ENCODE assay signal across 13 cellular contexts in genomic region chr7:47525066-47525623, GRCh38.
"Had no signal": no experiment of that assay in that cellular context is flagged by ENCODE, and none has a peak within 500 bp of the region (broad histone marks: within the 10 kb centered on the region; RNA-seq: fewer than 3 reads in every experiment).

No MANE protein-coding gene starts in this region.

- H3K27ac ChIP-seq: heart left ventricle, thyroid gland had no signal

- H3K27me3 ChIP-seq: heart left ventricle, thyroid gland had no signal

- ATAC-seq: esophagus mucosa; heart left ventricle; left lobe of liver; natural killer cell treated with Interleukin-12 subunit alpha and Interleukin-12 subunit beta and Interleukin-15 and Interleukin-18, amount 100 ng/mL, for 72 hours; right cardiac atrium had no signal

- H3K9me3 ChIP-seq: heart left ventricle, thyroid gland had no signal

- H3K27ac Mint-ChIP-seq: natural killer cell treated with Interleukin-12 subunit alpha and Interleukin-12 subunit beta and Interleukin-15 and Interleukin-18, amount 100 ng/mL, for 72 hours had no signal

- H3K4me3 ChIP-seq: heart left ventricle, thyroid gland had no signal

- H3K4me1 Mint-ChIP-seq: central memory CD8-positive, alpha-beta T cell had no signal

- H3K9me3 Mint-ChIP-seq: central memory CD8-positive, alpha-beta T cell; natural killer cell treated with Interleukin-12 subunit alpha and Interleukin-12 subunit beta and Interleukin-15 and Interleukin-18, amount 100 ng/mL, for 72 hours had no signal

- H3K27me3 Mint-ChIP-seq: central memory CD8-positive, alpha-beta T cell; natural killer cell treated with Interleukin-12 subunit alpha and Interleukin-12 subunit beta and Interleukin-15 and Interleukin-18, amount 100 ng/mL, for 72 hours had no signal

- H3K36me3 Mint-ChIP-seq: natural killer cell treated with Interleukin-12 subunit alpha and Interleukin-12 subunit beta and Interleukin-15 and Interleukin-18, amount 100 ng/mL, for 72 hours had no signal

- H3K4me3 Mint-ChIP-seq: central memory CD8-positive, alpha-beta T cell; natural killer cell treated with Interleukin-12 subunit alpha and Interleukin-12 subunit beta and Interleukin-15 and Interleukin-18, amount 100 ng/mL, for 72 hours had no signal

- DNase-seq: effector memory CD4-positive, alpha-beta T cell; hypothalamus; mammary epithelial cell; right cardiac atrium; small intestine; stimulated activated CD4-positive, alpha-beta T cell treated with anti-CD3 and anti-CD28 coated beads, Interleukin-2, amount 100 ng/mL, for 48 hours; stimulated activated naive CD4-positive, alpha-beta T cell treated with Interleukin-2 at 50 U/mL for 16 hours; thyroid gland had no signal
